In genomic region chr12:119671070-119671469, GRCh38 we compare ENCODE assay signal across 14 cellular contexts. TPM values are rescaled to one million over a fixed set of nuclear protein-coding genes. Genes with fewer than 3 reads are reported as not detected.
DNase-seq lines count a peak whose midpoint lies in the region; ATAC-seq and TF ChIP-seq lines count a peak whose summit lies in the region.
"Had no signal": no experiment of that assay in that cellular context is flagged by ENCODE, and none has a peak within 500 bp of the region (broad histone marks: within the 10 kb centered on the region; RNA-seq: fewer than 3 reads in every experiment).

No MANE protein-coding gene starts in this region.

- H3K79me1 ChIP-seq in neuronal stem cell (ENCODE audit: low read depth, low read length), result no peaks in the 10 kb centered on the region

- TF ChIP-seq CTCF in GM06990 (IDR thresholded peaks at IDR 0.05; ENCODE audit: insufficient read depth, low read length, poor library complexity, severe bottlenecking), result no peak
- TF ChIP-seq CTCF in VCaP (conservative IDR thresholded peaks at IDR 0.05), result no peak
- TF ChIP-seq CTCF in gastrocnemius medialis (IDR thresholded peaks at IDR 0.05 in 4 of 5, conservative IDR thresholded peaks at IDR 0.05 in 1 of 5), result no peak

- no peak overlapping the region for H2BK120ac ChIP-seq in neuronal stem cell (ENCODE audit: low read depth, low read length)

- peak overlapping the region; percentile 61; the same call in 1 of the 2 replicates for H3K4me3 ChIP-seq in GM06990 (replicated peaks; ENCODE audit: low read depth, low read length)
- peak overlapping the region in 1 of 2 donors; percentile 57 for H3K4me3 ChIP-seq in duodenal mucosa (ENCODE audit: low read depth in 1 of 2, low read length in 2 of 2)
- no peak overlapping the region for H3K4me3 ChIP-seq in gastrocnemius medialis
- no peak overlapping the region for H3K4me3 ChIP-seq in neuronal stem cell (ENCODE audit: low read length in 2 of 2)
- H3K4me3 ChIP-seq: sigmoid colon had no signal

- TF ChIP-seq POLR2A in gastrocnemius medialis (IDR thresholded peaks at IDR 0.05), result no peak

- H2BK15ac ChIP-seq in neuronal stem cell (ENCODE audit: low read length), result no peak overlapping the region

- H3K18ac ChIP-seq in neuronal stem cell (ENCODE audit: low read length), result no peak overlapping the region

- no peak overlapping the region for H3K14ac ChIP-seq in neuronal stem cell (ENCODE audit: low read length)

- H3K27me3 ChIP-seq in GM06990 (replicated peaks; ENCODE audit: control insufficient read depth, insufficient read depth, low read length) (no peaks in the 10 kb centered on the region), duodenal mucosa (ENCODE audit: control insufficient read depth in 1 of 2, insufficient read depth in 2 of 2, low read length in 2 of 2) (no peaks in the 10 kb centered on the region), gastrocnemius medialis (no peaks in the 10 kb centered on the region), neuronal stem cell (ENCODE audit: control insufficient read depth in 3 of 3, insufficient read depth in 3 of 3, low read depth in 1 of 3, low read length in 3 of 3) (no peaks in the 10 kb centered on the region)
- H3K27me3 ChIP-seq: sigmoid colon had no signal

- H3K36me3 ChIP-seq in GM06990 (ENCODE audit: control insufficient read depth, insufficient read depth, low read length), result peaks cover 19% of the 10 kb centered on the region
- H3K36me3 ChIP-seq in duodenal mucosa (ENCODE audit: control insufficient read depth in 1 of 2, insufficient read depth in 2 of 2, low read length in 2 of 2), result peaks cover 41 to 48% of the 10 kb centered on the region in 2 donors
- H3K36me3 ChIP-seq in gastrocnemius medialis, result peaks cover 7 to 48% of the 10 kb centered on the region in 2 donors
- peaks cover 33 to 66% of the 10 kb centered on the region in 2 donors for H3K36me3 ChIP-seq in neuronal stem cell (replicated peaks in 1 of 2; ENCODE audit: control insufficient read depth in 2 of 2, insufficient read depth in 2 of 2, low read length in 2 of 2)

- peak overlapping the region; percentile 34 to 46 for H3K9ac ChIP-seq in duodenal mucosa (ENCODE audit: low read depth in 1 of 2, low read length in 2 of 2)
- no peak overlapping the region for H3K9ac ChIP-seq in neuronal stem cell (ENCODE audit: low read depth, low read length, poor library complexity)

- no peak overlapping the region for H2AK5ac ChIP-seq in neuronal stem cell (ENCODE audit: low read depth, low read length)

- DNase-seq in GM06990 (ENCODE audit: extremely low read depth, insufficient read length) (no peak), gastrocnemius medialis (no peak), neuronal stem cell (ENCODE audit: low spot score) (no peak), NCI-H2196 (lab: John Stamatoyannopoulos, UW; ENCODE audit: unreplicated experiment) (no peak)
- no peak for DNase-seq in effector CD8-positive, alpha-beta T cell (lab: John Stamatoyannopoulos, UW)
- DNase-seq: left cardiac atrium; naive B cell; NCI-H1048; NCI-H2227 treated with DMSO at 0.1 percent for 48 hours; sigmoid colon; stimulated activated CD4-positive, alpha-beta T cell treated with anti-CD3 and anti-CD28 coated beads, Interleukin-4, amount 100 ng/mL, for 4 hours; stimulated activated naive CD4-positive, alpha-beta T cell treated with Interleukin-2 at 50 U/mL for 16 hours had no signal

- in situ Hi-C loops in gastrocnemius medialis (cut with MboI; ENCODE audit: low sequenced_read_pairs in 4 of 4), result loop anchor here in 1 of 4 donors (25.0 kb wide), 1 partner anchor 234 kb away; no protein-coding TSS in a partner anchor

- no peak overlapping the region for H3K23ac ChIP-seq in neuronal stem cell (ENCODE audit: low read depth, low read length, poor library complexity)

- H4K8ac ChIP-seq in neuronal stem cell (ENCODE audit: low read depth, low read length), result no peak overlapping the region

- ATAC-seq in gastrocnemius medialis, result no peak
- ATAC-seq: left cardiac atrium had no signal

- H2BK12ac ChIP-seq in neuronal stem cell (ENCODE audit: low read length), result no peak overlapping the region

- H3K4me2 ChIP-seq in neuronal stem cell (ENCODE audit: insufficient read depth, low read length, poor library complexity, severe bottlenecking), result no peak overlapping the region

- WGBS in neuronal stem cell (ENCODE audit: extremely low coverage in 2 of 2, insufficient read length in 2 of 2, insufficient replicate concordance in 1 of 2), 2 donors, result no CpG with 5 or more reads among the region's 3 CpGs

- H2AFZ ChIP-seq in neuronal stem cell (ENCODE audit: low read length), result no peak overlapping the region

- peak overlapping the region; percentile 97 for H3K27ac ChIP-seq in VCaP
- H3K27ac ChIP-seq in duodenal mucosa (ENCODE audit: low read depth, low read length), result peak overlapping the region; percentile 80
- peak overlapping the region; percentile 0 to 96 (median 50) for H3K27ac ChIP-seq in gastrocnemius medialis
- H3K27ac ChIP-seq in neuronal stem cell (replicated peaks; ENCODE audit: low read length), result no peak overlapping the region

- H2BK5ac ChIP-seq in neuronal stem cell (ENCODE audit: low read length), result no peak overlapping the region

- peaks cover 53 to 61% of the 10 kb centered on the region in 2 donors for H3K4me1 ChIP-seq in duodenal mucosa (ENCODE audit: control insufficient read depth in 1 of 2, insufficient read depth in 2 of 2, low read length in 2 of 2)
- peaks cover 29 to 59% of the 10 kb centered on the region in 2 donors for H3K4me1 ChIP-seq in gastrocnemius medialis
- no peaks in the 10 kb centered on the region for H3K4me1 ChIP-seq in neuronal stem cell (ENCODE audit: control insufficient read depth in 2 of 2, insufficient read depth in 1 of 2, low read depth in 1 of 2, low read length in 2 of 2)

- no peaks in the 10 kb centered on the region for H3K9me3 ChIP-seq in duodenal mucosa (ENCODE audit: control insufficient read depth in 1 of 2, low read length in 2 of 2)
- no peaks in the 10 kb centered on the region for H3K9me3 ChIP-seq in gastrocnemius medialis
- no peaks in the 10 kb centered on the region for H3K9me3 ChIP-seq in neuronal stem cell (replicated peaks in 1 of 2; ENCODE audit: control insufficient read depth in 2 of 2, insufficient read depth in 1 of 2, low read depth in 1 of 2, low read length in 2 of 2)
- H3K9me3 ChIP-seq: sigmoid colon had no signal

- no peak overlapping the region for H3K4ac ChIP-seq in neuronal stem cell (ENCODE audit: low read length)

- intact Hi-C loops in gastrocnemius medialis (cut with DNase I; ENCODE audit: low total_unique reads), result loop anchor here (2.0 kb wide), 1 partner anchor 48 kb away; no protein-coding TSS in a partner anchor

- H4K91ac ChIP-seq in neuronal stem cell (ENCODE audit: low read depth, low read length, poor library complexity), result no peak overlapping the region

RNA-seq across cellular contexts. Expression of gene PRKAB1, which starts 3.1 kb away (rescaled TPM):
- 10 to 100 TPM in 3 of 4 donors, 1 to 10 TPM in 1; 7.1 to 21.0 (median 17.6) TPM for total RNA-seq in gastrocnemius medialis
- 25.8 TPM for polyA plus RNA-seq in neuronal stem cell (2013, experiment 1 of 2)
- polyA plus RNA-seq in neuronal stem cell (2013, experiment 2 of 2), result 28.6 TPM
